1 cellular context compared by ENCODE assay signal in genomic region chr2:47297767-47298401, GRCh38.
A peak's percentile ranks its signal among the peaks of the same experiment; 100 is the strongest.
TF ChIP-seq lines count a peak whose summit lies in the region.

No MANE protein-coding gene starts in this region.

TF ChIP-seq in K562, 482 proteins besides CTCF, POLR2A, EP300 and RAD21 (continued from another document and continues in another):
- TF ChIP-seq, protein P1, sequence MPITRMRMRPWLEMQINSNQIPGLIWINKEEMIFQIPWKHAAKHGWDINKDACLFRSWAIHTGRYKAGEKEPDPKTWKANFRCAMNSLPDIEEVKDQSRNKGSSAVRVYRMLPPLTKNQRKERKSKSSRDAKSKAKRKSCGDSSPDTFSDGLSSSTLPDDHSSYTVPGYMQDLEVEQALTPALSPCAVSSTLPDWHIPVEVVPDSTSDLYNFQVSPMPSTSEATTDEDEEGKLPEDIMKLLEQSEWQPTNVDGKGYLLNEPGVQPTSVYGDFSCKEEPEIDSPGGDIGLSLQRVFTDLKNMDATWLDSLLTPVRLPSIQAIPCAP (CRISPR knock-in tag; IDR thresholded peaks at IDR 0.05; ENCODE audit: borderline replicate concordance), result no peak
- no peak for TF ChIP-seq ARNT (IDR thresholded peaks at IDR 0.05)
- TF ChIP-seq NEUROD1 (IDR thresholded peaks at IDR 0.05; ENCODE audit: borderline replicate concordance, low read depth, low read length, partially characterized antibody), result peak; percentile 36
- no peak for TF ChIP-seq CSDE1 (IDR thresholded peaks at IDR 0.05)
- no peak for TF ChIP-seq NUFIP1 (IDR thresholded peaks at IDR 0.05; ENCODE audit: partially characterized antibody)
- TF ChIP-seq MEIS2 (IDR thresholded peaks at IDR 0.05; ENCODE audit: partially characterized antibody), result peak; percentile 54
- peak; percentile 91 for TF ChIP-seq TAF7 (tag; IDR thresholded peaks at IDR 0.05)
- no peak for TF ChIP-seq UBTF (IDR thresholded peaks at IDR 0.05; ENCODE audit: borderline replicate concordance in 1 of 2, low read depth in 2 of 2, low read length in 2 of 2)
- TF ChIP-seq COPS2 (conservative IDR thresholded peaks at IDR 0.05), result no peak
- TF ChIP-seq CGGBP1 (CRISPR knock-in tag; IDR thresholded peaks at IDR 0.05), result no peak
- peak; percentile 67; the same call in 1 of the 2 replicates for TF ChIP-seq HMG20B (CRISPR knock-in tag; IDR thresholded peaks at IDR 0.05)
- TF ChIP-seq ZNF699 (CRISPR knock-in tag; IDR thresholded peaks at IDR 0.05; ENCODE audit: insufficient replicate concordance), result peak; percentile 88
- 0 out of 4 replicates have a peak, but pooled peaks of 1 of the 2 experiments have one; percentile 21 for TF ChIP-seq NRF1 (conservative IDR thresholded peaks at IDR 0.05 in 1 of 2, IDR thresholded peaks at IDR 0.05 in 1 of 2)
- TF ChIP-seq HMBOX1 (IDR thresholded peaks at IDR 0.05), result no peak
- TF ChIP-seq MEF2D (tag; conservative IDR thresholded peaks at IDR 0.05; ENCODE audit: low read depth), result peak; percentile 97
- peak; percentile 81; the same call in 1 of the 2 replicates for TF ChIP-seq ARID3A (IDR thresholded peaks at IDR 0.05; ENCODE audit: borderline replicate concordance, low read depth, low read length)
- TF ChIP-seq NFXL1 (CRISPR knock-in tag; IDR thresholded peaks at IDR 0.05), result peak; percentile 95
- TF ChIP-seq ZNF324 (CRISPR knock-in tag; IDR thresholded peaks at IDR 0.05), result peak; percentile 59; the same call in 1 of the 2 replicates
- no peak for TF ChIP-seq ZBTB43 (CRISPR knock-in tag; IDR thresholded peaks at IDR 0.05)
- TF ChIP-seq EGR1 (conservative IDR thresholded peaks at IDR 0.05), result peak; percentile 80
- no peak for TF ChIP-seq GATA2 (CRISPR knock-in tag; IDR thresholded peaks at IDR 0.05)
- TF ChIP-seq FOXM1 (IDR thresholded peaks at IDR 0.05; ENCODE audit: low read depth), result no peak
- TF ChIP-seq FOXM1 (CRISPR knock-in tag; IDR thresholded peaks at IDR 0.05; ENCODE audit: low read depth), result no peak
- no peak for TF ChIP-seq ZNF121 (CRISPR knock-in tag; conservative IDR thresholded peaks at IDR 0.05)
- no peak for TF ChIP-seq ZNF184 (CRISPR knock-in tag; IDR thresholded peaks at IDR 0.05)
- TF ChIP-seq ZBTB9 (CRISPR knock-in tag; IDR thresholded peaks at IDR 0.05), result peak; percentile 97
- no peak for TF ChIP-seq THAP12 (CRISPR knock-in tag; IDR thresholded peaks at IDR 0.05)
- TF ChIP-seq TARDBP (IDR thresholded peaks at IDR 0.05), result no peak
- no peak for TF ChIP-seq ZFX (CRISPR knock-in tag; IDR thresholded peaks at IDR 0.05)
- no peak for TF ChIP-seq NFYB (IDR thresholded peaks at IDR 0.05; ENCODE audit: extremely low read depth, insufficient read length)
- TF ChIP-seq ZNF586 (CRISPR knock-in tag; conservative IDR thresholded peaks at IDR 0.05), result no peak
- TF ChIP-seq HINFP (tag; conservative IDR thresholded peaks at IDR 0.05; ENCODE audit: low read depth), result peak; percentile 91
- TF ChIP-seq E2F3 (CRISPR knock-in tag; IDR thresholded peaks at IDR 0.05), result peak; percentile 95
- TF ChIP-seq, protein P2, sequence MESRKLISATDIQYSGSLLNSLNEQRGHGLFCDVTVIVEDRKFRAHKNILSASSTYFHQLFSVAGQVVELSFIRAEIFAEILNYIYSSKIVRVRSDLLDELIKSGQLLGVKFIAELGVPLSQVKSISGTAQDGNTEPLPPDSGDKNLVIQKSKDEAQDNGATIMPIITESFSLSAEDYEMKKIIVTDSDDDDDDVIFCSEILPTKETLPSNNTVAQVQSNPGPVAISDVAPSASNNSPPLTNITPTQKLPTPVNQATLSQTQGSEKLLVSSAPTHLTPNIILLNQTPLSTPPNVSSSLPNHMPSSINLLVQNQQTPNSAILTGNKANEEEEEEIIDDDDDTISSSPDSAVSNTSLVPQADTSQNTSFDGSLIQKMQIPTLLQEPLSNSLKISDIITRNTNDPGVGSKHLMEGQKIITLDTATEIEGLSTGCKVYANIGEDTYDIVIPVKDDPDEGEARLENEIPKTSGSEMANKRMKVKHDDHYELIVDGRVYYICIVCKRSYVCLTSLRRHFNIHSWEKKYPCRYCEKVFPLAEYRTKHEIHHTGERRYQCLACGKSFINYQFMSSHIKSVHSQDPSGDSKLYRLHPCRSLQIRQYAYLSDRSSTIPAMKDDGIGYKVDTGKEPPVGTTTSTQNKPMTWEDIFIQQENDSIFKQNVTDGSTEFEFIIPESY (CRISPR knock-in tag; IDR thresholded peaks at IDR 0.05), result no peak
- no peak for TF ChIP-seq XRCC3 (IDR thresholded peaks at IDR 0.05)
- no peak for TF ChIP-seq ADNP (tag; IDR thresholded peaks at IDR 0.05)
- no peak for TF ChIP-seq CHD1 (IDR thresholded peaks at IDR 0.05; ENCODE audit: low read length)
- peak; percentile 98 for TF ChIP-seq PTTG1 (tag; IDR thresholded peaks at IDR 0.05; ENCODE audit: low read depth)
- peak; percentile 99 for TF ChIP-seq ZNF766 (CRISPR knock-in tag; conservative IDR thresholded peaks at IDR 0.05)
- peak; percentile 95 for TF ChIP-seq ZNF133 (CRISPR knock-in tag; IDR thresholded peaks at IDR 0.05)
- TF ChIP-seq STAT5A (IDR thresholded peaks at IDR 0.05; ENCODE audit: borderline replicate concordance, low read length), result peak; percentile 98
- TF ChIP-seq SREBF2 (CRISPR knock-in tag; IDR thresholded peaks at IDR 0.05), result no peak
- no peak for TF ChIP-seq BHLHE40 (IDR thresholded peaks at IDR 0.05; ENCODE audit: low read length)
- TF ChIP-seq FOXK2 (conservative IDR thresholded peaks at IDR 0.05 in 1 of 2, IDR thresholded peaks at IDR 0.05 in 1 of 2; ENCODE audit: low read depth in 2 of 2), result 0 out of 4 replicates have a peak, but pooled peaks of 1 of the 2 experiments have one; percentile 30
- no peak for TF ChIP-seq TCF3 (CRISPR knock-in tag; IDR thresholded peaks at IDR 0.05)
- TF ChIP-seq PHF20 (IDR thresholded peaks at IDR 0.05; ENCODE audit: partially characterized antibody), result no peak
- TF ChIP-seq GTF2B (IDR thresholded peaks at IDR 0.05; ENCODE audit: extremely low read depth, insufficient read length), result no peak
- TF ChIP-seq ZFP30 (CRISPR knock-in tag; IDR thresholded peaks at IDR 0.05; ENCODE audit: borderline replicate concordance), result no peak
- no peak for TF ChIP-seq EZH2 (IDR thresholded peaks at IDR 0.05; ENCODE audit: borderline replicate concordance, low read depth, low read length)
- TF ChIP-seq ARID2 (IDR thresholded peaks at IDR 0.05), result no peak
- TF ChIP-seq PRMT5 (CRISPR knock-in tag; IDR thresholded peaks at IDR 0.05), result no peak
